In genomic region chr19:45962021-45962420, GRCh38 we compare ENCODE assay signal across 1 cellular context.
TF ChIP-seq lines count a peak whose summit lies in the region.

No MANE protein-coding gene starts in this region.

TF ChIP-seq in H1, 55 proteins besides CTCF, POLR2A, EP300 and RAD21:
- TF ChIP-seq E2F6 (IDR thresholded peaks at IDR 0.05) (no peak), SIN3A (conservative IDR thresholded peaks at IDR 0.05 in 1 of 2, IDR thresholded peaks at IDR 0.05 in 1 of 2; ENCODE audit: low read depth in 1 of 2, low read length in 2 of 2) (no peak), GABPA (IDR thresholded peaks at IDR 0.05; ENCODE audit: borderline replicate concordance, insufficient read depth, low read length) (no peak), PHF8 (conservative IDR thresholded peaks at IDR 0.05; ENCODE audit: low read depth, low read length) (no peak), BCL11A (IDR thresholded peaks at IDR 0.05; ENCODE audit: low read depth in 2 of 2, low read length in 2 of 2) (no peak), SIX5 (IDR thresholded peaks at IDR 0.05; ENCODE audit: low read depth, low read length) (no peak), CHD2 (IDR thresholded peaks at IDR 0.05; ENCODE audit: low read length) (no peak), SRF (IDR thresholded peaks at IDR 0.05; ENCODE audit: low read depth, low read length) (no peak)
TF ChIP-seq in H1: peak in this region for 0.
